ENCODE assay signal across 16 cellular contexts in the genomic region with DNA sequence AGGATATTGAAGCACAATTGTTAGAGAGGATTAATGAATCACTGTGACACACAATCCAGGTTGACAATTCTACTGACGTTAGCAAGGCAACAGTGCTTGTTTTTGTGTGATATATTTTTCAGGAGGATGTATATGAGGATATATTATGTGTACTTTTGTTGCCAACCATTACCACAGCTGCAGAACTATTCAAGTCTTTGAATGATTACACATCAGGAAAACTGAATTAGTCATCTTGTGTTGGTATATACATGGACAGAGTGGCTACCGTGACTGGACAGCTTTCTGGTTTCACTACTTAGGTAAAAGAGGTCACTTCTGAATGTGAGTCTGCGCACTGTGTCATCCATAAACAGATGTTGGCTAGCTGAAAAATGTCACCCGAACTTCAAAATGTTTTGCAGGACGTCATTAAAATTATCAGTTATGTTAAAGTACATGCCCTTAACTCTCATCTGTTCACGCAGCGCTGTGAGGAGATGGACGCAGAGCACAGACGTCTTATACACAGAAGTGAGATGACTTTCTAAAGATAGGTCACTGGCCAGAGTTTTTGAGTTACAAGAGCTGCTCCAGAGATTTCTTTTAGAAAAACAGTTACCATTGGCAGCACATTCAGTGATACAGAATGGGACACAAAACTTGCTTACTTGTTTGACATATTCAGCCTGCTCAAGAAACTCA.
DNase-seq lines count a peak whose midpoint lies in the region; ATAC-seq and TF ChIP-seq lines count a peak whose summit lies in the region.
"Had no signal": no experiment of that assay in that cellular context is flagged by ENCODE, and none has a peak within 500 bp of the region (broad histone marks: within the 10 kb centered on the region; RNA-seq: fewer than 3 reads in every experiment).

No MANE protein-coding gene starts in this region.

- TF ChIP-seq CTCF in osteoblast (IDR thresholded peaks at IDR 0.05; ENCODE audit: extremely low read depth, low read depth, low read length), result no peak

- H3K27ac ChIP-seq in SJSA1 (peak overlapping the region; percentile 73), osteoblast (ENCODE audit: low read depth, low read length) (peak overlapping the region; percentile 31)
- H3K27ac ChIP-seq: 22Rv1, ascending aorta, neutrophil, skin epidermis had no signal

- peak; percentile 71 for ATAC-seq in esophagus mucosa

- H3K4me2 ChIP-seq in osteoblast (ENCODE audit: insufficient read depth, low read length), result peak overlapping the region; percentile 18

- H3K4me1 ChIP-seq in SJSA1 (replicated peaks), result peaks cover 28% of the 10 kb centered on the region
- peaks cover 19% of the 10 kb centered on the region for H3K4me1 ChIP-seq in osteoblast (ENCODE audit: insufficient read depth, low read length)

- H3K27me3 ChIP-seq in SJSA1 (replicated peaks) (no peaks in the 10 kb centered on the region), osteoblast (ENCODE audit: insufficient read depth, low read length) (no peaks in the 10 kb centered on the region)
- H3K27me3 ChIP-seq: ascending aorta, neutrophil had no signal

- H3K36me3 ChIP-seq in SJSA1, result peaks cover 5% of the 10 kb centered on the region
- H3K36me3 ChIP-seq in osteoblast (ENCODE audit: insufficient read depth, low read length), result peaks cover 4% of the 10 kb centered on the region
- H3K36me3 ChIP-seq: neutrophil had no signal

- H2AFZ ChIP-seq in osteoblast (ENCODE audit: low read length), result no peak overlapping the region

- H3K9me3 ChIP-seq in SJSA1 (replicated peaks) (no peaks in the 10 kb centered on the region), osteoblast (ENCODE audit: low read depth, low read length) (no peaks in the 10 kb centered on the region)
- H3K9me3 ChIP-seq: ascending aorta, neutrophil had no signal

- DNase-seq in DMS53 (lab: John Stamatoyannopoulos, UW) (peak; percentile 52), DMS53 treated with DMSO at 0.1 percent for 48 hours (lab: John Stamatoyannopoulos, UW; ENCODE audit: unreplicated experiment) (no peak), SJSA1 (ENCODE audit: low read depth in 1 of 2, low spot score in 2 of 2) (peak; percentile 46 to 51), osteoblast (ENCODE audit: insufficient read length, low spot score, missing footprints) (no peak), cerebellar nuclear complex (lab: John Stamatoyannopoulos, UW) (no peak), NCI-H446 (lab: John Stamatoyannopoulos, UW) (no peak), cerebellar cortex (ENCODE audit: low spot score) (no peak)
- DNase-seq: activated CD4-positive, alpha-beta T cell treated with anti-CD3 and anti-CD28 coated beads for 4 hours; endodermal cell; NCI-H510A; OCI-M1 had no signal

- H3K79me2 ChIP-seq in osteoblast (ENCODE audit: insufficient read depth, low read length), result no peaks in the 10 kb centered on the region

- no peaks in the 10 kb centered on the region for H4K20me1 ChIP-seq in osteoblast (ENCODE audit: insufficient read depth, low read length)

- no peak overlapping the region for H3K4me3 ChIP-seq in SJSA1
- H3K4me3 ChIP-seq in osteoblast (ENCODE audit: insufficient read depth, low read length), result no peak overlapping the region
- H3K4me3 ChIP-seq: ascending aorta, skin epidermis had no signal

Comparison
In these comparisons a context has a peak if more than half of its experiments do, and no peak if none do; other contexts are left out.
1. DNase-seq: peak in DMS53 (single experiment) and SJSA1 (2 of 2); none in DMS53 treated with DMSO at 0.1 percent for 48 hours (single experiment), osteoblast (single experiment), cerebellar nuclear complex (0 of 2), NCI-H446 (0 of 2) and cerebellar cortex (single experiment).